Comparison of ENCODE assay signal across 14 cellular contexts in genomic region chr6:40720375-40720748, GRCh38.
DNase-seq lines count a peak whose midpoint lies in the region; ATAC-seq and TF ChIP-seq lines count a peak whose summit lies in the region.
"Had no signal": no experiment of that assay in that cellular context is flagged by ENCODE, and none has a peak within 500 bp of the region (broad histone marks: within the 10 kb centered on the region; RNA-seq: fewer than 3 reads in every experiment).

No MANE protein-coding gene starts in this region.

- H2AFZ ChIP-seq in mesenchymal stem cell (ENCODE audit: low read depth, low read length), result peak overlapping the region; percentile 94

- H3K79me1 ChIP-seq in mesenchymal stem cell (replicated peaks; ENCODE audit: low read length, poor library complexity, severe bottlenecking), result no peaks in the 10 kb centered on the region

- peak overlapping the region; percentile 50 for H2BK120ac ChIP-seq in mesenchymal stem cell (ENCODE audit: low read depth, low read length)

- peak overlapping the region; percentile 85 for H4K8ac ChIP-seq in mesenchymal stem cell (ENCODE audit: low read length)

- no peak overlapping the region for H3K4me2 ChIP-seq in mesenchymal stem cell (ENCODE audit: low read length, poor library complexity, severe bottlenecking)

- H2AK5ac ChIP-seq in mesenchymal stem cell (ENCODE audit: low read length, severe bottlenecking), result peak overlapping the region; percentile 57

- no peaks in the 10 kb centered on the region for H3K9me3 ChIP-seq in ascending aorta
- H3K9me3 ChIP-seq in mesenchymal stem cell (ENCODE audit: control insufficient read depth, low read length), result no peaks in the 10 kb centered on the region
- no peaks in the 10 kb centered on the region for H3K9me3 ChIP-seq in uterus
- H3K9me3 ChIP-seq: Caco-2 had no signal

- H3K23ac ChIP-seq in mesenchymal stem cell (ENCODE audit: low read length in 2 of 2), result no peak overlapping the region

- H3K9ac ChIP-seq in mesenchymal stem cell (ENCODE audit: low read length), result no peak overlapping the region

- no peak for ATAC-seq in HG03460 (IDR thresholded peaks at IDR 0.05; ENCODE audit: unreplicated experiment)
- ATAC-seq: activated CD4-positive, alpha-beta T cell treated with anti-CD3 and anti-CD28 coated beads for 36 hours had no signal

- H3K4me1 ChIP-seq in ascending aorta, result peaks cover 0 to 12% of the 10 kb centered on the region in 2 donors
- H3K4me1 ChIP-seq in mesenchymal stem cell (ENCODE audit: control insufficient read depth, insufficient read depth, low read depth, low read length), result peaks cover 44% of the 10 kb centered on the region
- H3K4me1 ChIP-seq in uterus, result no peaks in the 10 kb centered on the region

- H3K4me3 ChIP-seq in ascending aorta, result no peak overlapping the region
- no peak overlapping the region for H3K4me3 ChIP-seq in mesenchymal stem cell (ENCODE audit: insufficient read depth in 1 of 2, low read depth in 1 of 2, low read length in 2 of 2)
- no peak overlapping the region for H3K4me3 ChIP-seq in uterus

- TF ChIP-seq CTCF in ascending aorta (IDR thresholded peaks at IDR 0.05) (no peak), uterus (IDR thresholded peaks at IDR 0.05) (no peak)

- intact Hi-C loops in ascending aorta (cut with DNase I) (no loop called here), uterus (cut with DNase I; ENCODE audit: low total_unique reads) (no loop called here)

- H2BK15ac ChIP-seq in mesenchymal stem cell (ENCODE audit: low read depth, poor library complexity, severe bottlenecking), result no peak overlapping the region

- H3K27ac ChIP-seq in ascending aorta (peak overlapping the region; percentile 44 to 65), mesenchymal stem cell (ENCODE audit: low read length, poor library complexity, severe bottlenecking) (no peak overlapping the region), uterus (peak overlapping the region; percentile 9 to 45)

- no peaks in the 10 kb centered on the region for H3K9me3 Mint-ChIP-seq in activated naive CD8-positive, alpha-beta T cell (ENCODE audit: low read depth)
- H3K9me3 Mint-ChIP-seq in activated naive CD8-positive, alpha-beta T cell treated with anti-CD3 and anti-CD28 coated beads for 36 hours, result no peaks in the 10 kb centered on the region
- no peaks in the 10 kb centered on the region for H3K9me3 Mint-ChIP-seq in immature natural killer cell
- H3K9me3 Mint-ChIP-seq: stimulated activated naive CD8-positive, alpha-beta T cell treated with anti-CD3 and anti-CD28 coated beads, Interleukin-15, Interleukin-2, amounts not matched to agents 100 ng/mL and 50 ng/mL, for 24 hours had no signal

- H3K27me3 ChIP-seq in ascending aorta, result no peaks in the 10 kb centered on the region
- peaks cover 0 to under 1% of the 10 kb centered on the region in 2 experiments for H3K27me3 ChIP-seq in mesenchymal stem cell (ENCODE audit: control insufficient read depth in 1 of 2, insufficient read depth in 1 of 2, low read length in 2 of 2)
- no peaks in the 10 kb centered on the region for H3K27me3 ChIP-seq in uterus

- H2BK12ac ChIP-seq in mesenchymal stem cell (ENCODE audit: low read length in 2 of 2), result peak overlapping the region; percentile 21 to 34

- WGBS in mesenchymal stem cell, result no CpG with 5 or more reads among the region's 2 CpGs

- H3K27me3 Mint-ChIP-seq in activated naive CD8-positive, alpha-beta T cell, result no peaks in the 10 kb centered on the region
- no peaks in the 10 kb centered on the region for H3K27me3 Mint-ChIP-seq in activated naive CD8-positive, alpha-beta T cell treated with anti-CD3 and anti-CD28 coated beads for 36 hours
- H3K27me3 Mint-ChIP-seq in immature natural killer cell (ENCODE audit: low read depth in 3 of 3), result peaks cover 0 to 4% (median 4%) of the 10 kb centered on the region in 3 donors
- H3K27me3 Mint-ChIP-seq: activated CD4-positive, alpha-beta T cell treated with anti-CD3 and anti-CD28 coated beads for 36 hours; stimulated activated naive CD8-positive, alpha-beta T cell treated with anti-CD3 and anti-CD28 coated beads, Interleukin-15, Interleukin-2, amounts not matched to agents 100 ng/mL and 50 ng/mL, for 24 hours had no signal

- peak overlapping the region; percentile 89 for H4K91ac ChIP-seq in mesenchymal stem cell (ENCODE audit: low read length)

- no peak overlapping the region for H3K14ac ChIP-seq in mesenchymal stem cell (ENCODE audit: low read length in 2 of 2)

- no peak for DNase-seq in activated naive CD8-positive, alpha-beta T cell treated with anti-CD3 and anti-CD28 coated beads for 36 hours
- DNase-seq in ascending aorta (ENCODE audit: low spot score in 2 of 2) (no peak), mesenchymal stem cell (no peak), uterus (no peak), COLO829 (ENCODE audit: low spot score) (no peak), immature natural killer cell (no peak)
- DNase-seq: activated CD4-positive, alpha-beta T cell treated with anti-CD3 and anti-CD28 coated beads for 36 hours; Caco-2; GF-D8; MM.1S; NCI-H187 treated with DMSO at 0.1 percent for 48 hours had no signal

- no peak for TF ChIP-seq POLR2A in uterus (IDR thresholded peaks at IDR 0.05)

- peaks cover 11% of the 10 kb centered on the region for H3K4me1 Mint-ChIP-seq in activated naive CD8-positive, alpha-beta T cell (ENCODE audit: low read depth)
- H3K4me1 Mint-ChIP-seq in activated naive CD8-positive, alpha-beta T cell treated with anti-CD3 and anti-CD28 coated beads for 36 hours, result peaks cover 7% of the 10 kb centered on the region
- peaks cover 2 to 6% of the 10 kb centered on the region in 2 donors for H3K4me1 Mint-ChIP-seq in immature natural killer cell

- H3K36me3 Mint-ChIP-seq in activated naive CD8-positive, alpha-beta T cell, result no peaks in the 10 kb centered on the region
- H3K36me3 Mint-ChIP-seq in activated naive CD8-positive, alpha-beta T cell treated with anti-CD3 and anti-CD28 coated beads for 36 hours, result no peaks in the 10 kb centered on the region
- H3K36me3 Mint-ChIP-seq in immature natural killer cell, result no peaks in the 10 kb centered on the region

- H3K4me3 Mint-ChIP-seq in activated naive CD8-positive, alpha-beta T cell, result no peak overlapping the region
- no peak overlapping the region for H3K4me3 Mint-ChIP-seq in activated naive CD8-positive, alpha-beta T cell treated with anti-CD3 and anti-CD28 coated beads for 36 hours
- H3K4me3 Mint-ChIP-seq in immature natural killer cell, result no peak overlapping the region
- H3K4me3 Mint-ChIP-seq: activated CD4-positive, alpha-beta T cell treated with anti-CD3 and anti-CD28 coated beads for 36 hours had no signal

- H3K4ac ChIP-seq in mesenchymal stem cell (ENCODE audit: low read depth in 1 of 2, low read length in 2 of 2), result peak overlapping the region in 1 of 2 experiments; percentile 97

- H2BK5ac ChIP-seq in mesenchymal stem cell (ENCODE audit: low read depth, low read length, poor library complexity, severe bottlenecking), result no peak overlapping the region

- peak overlapping the region in 1 of 2 experiments; percentile 95 for H3K18ac ChIP-seq in mesenchymal stem cell (ENCODE audit: low read depth in 1 of 2, low read length in 2 of 2)

- H3K27ac Mint-ChIP-seq in activated naive CD8-positive, alpha-beta T cell, result peak overlapping the region; percentile 8
- H3K27ac Mint-ChIP-seq in activated naive CD8-positive, alpha-beta T cell treated with anti-CD3 and anti-CD28 coated beads for 36 hours, result no peak overlapping the region
- H3K27ac Mint-ChIP-seq in immature natural killer cell, result no peak overlapping the region
- H3K27ac Mint-ChIP-seq: activated CD4-positive, alpha-beta T cell treated with anti-CD3 and anti-CD28 coated beads for 36 hours; stimulated activated naive CD8-positive, alpha-beta T cell treated with anti-CD3 and anti-CD28 coated beads, Interleukin-15, Interleukin-2, amounts not matched to agents 100 ng/mL and 50 ng/mL, for 24 hours had no signal

- H3K36me3 ChIP-seq in ascending aorta, result no peaks in the 10 kb centered on the region
- no peaks in the 10 kb centered on the region for H3K36me3 ChIP-seq in mesenchymal stem cell (ENCODE audit: control insufficient read depth in 1 of 2, insufficient read depth in 2 of 2, low read depth in 1 of 2, low read length in 2 of 2)
- no peaks in the 10 kb centered on the region for H3K36me3 ChIP-seq in uterus
